Comparison of ENCODE assay signal across 18 cellular contexts in the genomic region with DNA sequence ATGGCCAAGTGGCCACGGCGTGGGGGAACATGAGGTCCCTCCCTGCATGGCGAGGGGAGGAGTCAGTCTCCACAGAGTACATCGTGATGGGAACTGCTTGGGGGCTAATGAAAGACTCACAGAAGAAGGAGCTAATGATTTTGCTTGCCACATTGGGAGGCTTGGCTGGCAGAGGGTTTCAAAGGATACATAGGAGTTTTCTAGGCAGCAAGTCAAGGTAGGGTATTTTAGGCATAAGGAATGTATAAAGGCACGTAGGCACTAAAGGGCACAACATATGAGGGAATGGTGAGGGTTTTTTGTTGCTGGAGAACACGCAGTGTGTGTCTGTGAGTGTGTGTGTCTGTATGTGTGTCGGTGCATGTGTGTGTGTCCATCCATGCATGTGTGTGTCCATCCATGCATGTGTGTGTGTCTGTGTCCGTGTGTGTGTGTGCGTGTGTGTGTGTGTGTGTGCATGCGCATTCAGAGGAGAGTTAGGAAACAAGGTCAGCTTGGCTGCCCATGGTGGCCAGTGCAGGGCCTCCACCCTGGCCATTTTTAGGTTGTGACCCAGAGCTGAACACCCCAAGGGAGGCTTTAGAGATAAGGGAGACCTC.
DNase-seq lines count a peak whose midpoint lies in the region; ATAC-seq, FAIRE-seq and TF ChIP-seq lines count a peak whose summit lies in the region.
"Had no signal": no experiment of that assay in that cellular context is flagged by ENCODE, and none has a peak within 500 bp of the region (broad histone marks: within the 10 kb centered on the region; RNA-seq: fewer than 3 reads in every experiment).

No MANE protein-coding gene starts in this region.

- CTCF ChIA-PET in HEK293 (lab: Yijun Ruan, JAX) = no interaction called here
- CTCF ChIA-PET in CD8-positive, alpha-beta memory T cell (lab: Charles Lee) = no interaction called here

- H2AFZ ChIP-seq in neuronal stem cell (ENCODE audit: low read length) = no peak overlapping the region
- H2AFZ ChIP-seq: GM23338 had no signal

- H3K27me3 Mint-ChIP-seq in CD8-positive, alpha-beta memory T cell = no peaks in the 10 kb centered on the region

- TF ChIP-seq CTCF in HEK293 (tag by site-specific recombination; IDR thresholded peaks at IDR 0.05) (no peak), bronchial epithelial cell (IDR thresholded peaks at IDR 0.05; ENCODE audit: insufficient read depth, low read length, severe bottlenecking) (no peak)

- POLR2A ChIA-PET in HEK293 (lab: Yijun Ruan, JAX) = no interaction called here
- POLR2A ChIA-PET in CD8-positive, alpha-beta memory T cell (lab: Charles Lee) = no interaction called here

- no CpG with 5 or more reads among the region's 10 CpGs for WGBS in neuronal stem cell (ENCODE audit: extremely low coverage in 2 of 2, insufficient read length in 2 of 2, insufficient replicate concordance in 1 of 2), 2 donors

- no peak overlapping the region for H2BK120ac ChIP-seq in neuronal stem cell (ENCODE audit: low read depth, low read length)

- H3K9me3 ChIP-seq in HEK293 (ENCODE audit: control insufficient read depth, insufficient read depth, low read depth, low read length) = no peaks in the 10 kb centered on the region
- peaks cover 5 to 10% of the 10 kb centered on the region in 2 donors for H3K9me3 ChIP-seq in neuronal stem cell (replicated peaks in 1 of 2; ENCODE audit: control insufficient read depth in 2 of 2, insufficient read depth in 1 of 2, low read depth in 1 of 2, low read length in 2 of 2)
- H3K9me3 ChIP-seq in CD8-positive, alpha-beta memory T cell (ENCODE audit: low read length) = no peaks in the 10 kb centered on the region
- H3K9me3 ChIP-seq: HAP-1 had no signal

- FAIRE-seq in HTR-8/SVneo (lab: Jason Lieb, UNC) (peak; percentile 83), bronchial epithelial cell (lab: Jason Lieb, UNC) (peak; percentile 58)
- FAIRE-seq: D721Med, GM12878, GM18507, H54 had no signal

- no peak overlapping the region for H3K4me3 ChIP-seq in HEK293 (ENCODE audit: low read depth, low read length)
- H3K4me3 ChIP-seq in bronchial epithelial cell (ENCODE audit: low read depth, low read length) = no peak overlapping the region
- H3K4me3 ChIP-seq in neuronal stem cell (ENCODE audit: low read length in 2 of 2) = peak overlapping the region in 1 of 2 donors; percentile 12
- no peak overlapping the region for H3K4me3 ChIP-seq in CD8-positive, alpha-beta memory T cell (ENCODE audit: low read length)
- H3K4me3 ChIP-seq: GM12878, GM23338, HAP-1 had no signal

- H3K23ac ChIP-seq in neuronal stem cell (ENCODE audit: low read depth, low read length, poor library complexity) = peak overlapping the region; percentile 80

- peak overlapping the region; percentile 9 for H3K14ac ChIP-seq in neuronal stem cell (ENCODE audit: low read length)

- H3K27ac ChIP-seq in HEK293 (ENCODE audit: extremely low read depth, low read depth, low read length) (no peak overlapping the region), neuronal stem cell (replicated peaks; ENCODE audit: low read length) (no peak overlapping the region)
- no peak overlapping the region for H3K27ac ChIP-seq in CD8-positive, alpha-beta memory T cell (ENCODE audit: low read depth, low read length)

- H3K27me3 ChIP-seq in bronchial epithelial cell (ENCODE audit: control insufficient read depth, insufficient read depth, low read length) (no peaks in the 10 kb centered on the region), neuronal stem cell (ENCODE audit: control insufficient read depth in 3 of 3, insufficient read depth in 3 of 3, low read depth in 1 of 3, low read length in 3 of 3) (no peaks in the 10 kb centered on the region)
- H3K27me3 ChIP-seq in CD8-positive, alpha-beta memory T cell (ENCODE audit: insufficient read depth, low read length, poor library complexity, severe bottlenecking) = no peaks in the 10 kb centered on the region

- no peaks in the 10 kb centered on the region for H3K4me1 Mint-ChIP-seq in CD8-positive, alpha-beta memory T cell

- no peak overlapping the region for H2BK15ac ChIP-seq in neuronal stem cell (ENCODE audit: low read length)

- H3K18ac ChIP-seq in neuronal stem cell (ENCODE audit: low read length) = no peak overlapping the region

- H3K9me3 Mint-ChIP-seq in CD8-positive, alpha-beta memory T cell = peaks cover 0 to 19% (median 15%) of the 10 kb centered on the region in 5 donors

- no peak overlapping the region for H2BK12ac ChIP-seq in neuronal stem cell (ENCODE audit: low read length)

- H3K4me2 ChIP-seq in neuronal stem cell (ENCODE audit: insufficient read depth, low read length, poor library complexity, severe bottlenecking) = no peak overlapping the region
- H3K4me2 ChIP-seq: GM23338 had no signal

- H3K4me3 Mint-ChIP-seq in CD8-positive, alpha-beta memory T cell = no peak overlapping the region
- H3K4me3 Mint-ChIP-seq: CD8-positive, alpha-beta T cell; GM23338 had no signal

- peaks cover 5 to 24% (median 10%) of the 10 kb centered on the region in 3 donors for H3K36me3 Mint-ChIP-seq in CD8-positive, alpha-beta memory T cell

- H3K36me3 ChIP-seq in HEK293 (ENCODE audit: control insufficient read depth in 2 of 2, insufficient read depth in 1 of 2, low read length in 2 of 2) (no peaks in the 10 kb centered on the region), bronchial epithelial cell (ENCODE audit: control insufficient read depth, insufficient read depth, low read length) (no peaks in the 10 kb centered on the region), neuronal stem cell (replicated peaks in 1 of 2; ENCODE audit: control insufficient read depth in 2 of 2, insufficient read depth in 2 of 2, low read length in 2 of 2) (peaks cover 0 to 2% of the 10 kb centered on the region in 2 donors)
- H3K36me3 ChIP-seq in CD8-positive, alpha-beta memory T cell (ENCODE audit: insufficient read depth, low read length) = no peaks in the 10 kb centered on the region
- H3K36me3 ChIP-seq: HAP-1 had no signal

- no peak for ATAC-seq in HG03571 (IDR thresholded peaks at IDR 0.05; ENCODE audit: unreplicated experiment)
- ATAC-seq: CD8-positive, alpha-beta T cell; GM12878; GM23338 had no signal

- no peak overlapping the region for H3K9ac ChIP-seq in neuronal stem cell (ENCODE audit: low read depth, low read length, poor library complexity)

- no peak overlapping the region for H4K8ac ChIP-seq in neuronal stem cell (ENCODE audit: low read depth, low read length)

- H2AK5ac ChIP-seq in neuronal stem cell (ENCODE audit: low read depth, low read length) = no peak overlapping the region

- H3K4ac ChIP-seq in neuronal stem cell (ENCODE audit: low read length) = no peak overlapping the region

- no peak overlapping the region for H2BK5ac ChIP-seq in neuronal stem cell (ENCODE audit: low read length)

- DNase-seq in HTR-8/SVneo (ENCODE audit: insufficient read length, low spot score) = no peak
- no peak for DNase-seq in bronchial epithelial cell (ENCODE audit: low read depth)
- no peak for DNase-seq in neuronal stem cell (ENCODE audit: low spot score)
- DNase-seq in CD8-positive, alpha-beta memory T cell = no peak
- DNase-seq: C1 segment of cervical spinal cord; CD8-positive, alpha-beta T cell; DMS 273 treated with DMSO at 0.1 percent for 48 hours; DMS79; EL; GDM1 had no signal

- peak overlapping the region in 1 of 8 donors; percentile 20 for H3K27ac Mint-ChIP-seq in CD8-positive, alpha-beta memory T cell
- H3K27ac Mint-ChIP-seq: CD8-positive, alpha-beta T cell; GM23338 had no signal

- H3K4me1 ChIP-seq in HEK293 (ENCODE audit: control insufficient read depth, insufficient read depth, low read length) (no peaks in the 10 kb centered on the region), neuronal stem cell (ENCODE audit: control insufficient read depth in 2 of 2, insufficient read depth in 1 of 2, low read depth in 1 of 2, low read length in 2 of 2) (peaks cover 0 to 3% of the 10 kb centered on the region in 2 donors)
- no peaks in the 10 kb centered on the region for H3K4me1 ChIP-seq in CD8-positive, alpha-beta memory T cell (ENCODE audit: insufficient read depth, low read length)
- H3K4me1 ChIP-seq: HAP-1 had no signal

- no peak overlapping the region for H4K91ac ChIP-seq in neuronal stem cell (ENCODE audit: low read depth, low read length, poor library complexity)

- no peaks in the 10 kb centered on the region for H3K79me1 ChIP-seq in neuronal stem cell (ENCODE audit: low read depth, low read length)

TF ChIP-seq in HEK293, 187 proteins besides CTCF, POLR2A, EP300 and RAD21:
- TF ChIP-seq ZNF37A (tag by site-specific recombination; IDR thresholded peaks at IDR 0.05) (no peak), ZFP3 (tag by site-specific recombination; IDR thresholded peaks at IDR 0.05; ENCODE audit: low read depth) (peak; percentile 90), ZNF548 (tag by site-specific recombination; IDR thresholded peaks at IDR 0.05) (no peak), ZNF133 (tag by site-specific recombination; IDR thresholded peaks at IDR 0.05) (peak; percentile 34; the same call in 1 of the 2 replicates), GLIS1 (tag by site-specific recombination; IDR thresholded peaks at IDR 0.05) (peak; percentile 33)
- TF ChIP-seq, protein P1, sequence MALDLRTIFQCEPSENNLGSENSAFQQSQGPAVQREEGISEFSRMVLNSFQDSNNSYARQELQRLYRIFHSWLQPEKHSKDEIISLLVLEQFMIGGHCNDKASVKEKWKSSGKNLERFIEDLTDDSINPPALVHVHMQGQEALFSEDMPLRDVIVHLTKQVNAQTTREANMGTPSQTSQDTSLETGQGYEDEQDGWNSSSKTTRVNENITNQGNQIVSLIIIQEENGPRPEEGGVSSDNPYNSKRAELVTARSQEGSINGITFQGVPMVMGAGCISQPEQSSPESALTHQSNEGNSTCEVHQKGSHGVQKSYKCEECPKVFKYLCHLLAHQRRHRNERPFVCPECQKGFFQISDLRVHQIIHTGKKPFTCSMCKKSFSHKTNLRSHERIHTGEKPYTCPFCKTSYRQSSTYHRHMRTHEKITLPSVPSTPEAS (tag by site-specific recombination; IDR thresholded peaks at IDR 0.05) = peak; percentile 98
